In the genomic region with DNA sequence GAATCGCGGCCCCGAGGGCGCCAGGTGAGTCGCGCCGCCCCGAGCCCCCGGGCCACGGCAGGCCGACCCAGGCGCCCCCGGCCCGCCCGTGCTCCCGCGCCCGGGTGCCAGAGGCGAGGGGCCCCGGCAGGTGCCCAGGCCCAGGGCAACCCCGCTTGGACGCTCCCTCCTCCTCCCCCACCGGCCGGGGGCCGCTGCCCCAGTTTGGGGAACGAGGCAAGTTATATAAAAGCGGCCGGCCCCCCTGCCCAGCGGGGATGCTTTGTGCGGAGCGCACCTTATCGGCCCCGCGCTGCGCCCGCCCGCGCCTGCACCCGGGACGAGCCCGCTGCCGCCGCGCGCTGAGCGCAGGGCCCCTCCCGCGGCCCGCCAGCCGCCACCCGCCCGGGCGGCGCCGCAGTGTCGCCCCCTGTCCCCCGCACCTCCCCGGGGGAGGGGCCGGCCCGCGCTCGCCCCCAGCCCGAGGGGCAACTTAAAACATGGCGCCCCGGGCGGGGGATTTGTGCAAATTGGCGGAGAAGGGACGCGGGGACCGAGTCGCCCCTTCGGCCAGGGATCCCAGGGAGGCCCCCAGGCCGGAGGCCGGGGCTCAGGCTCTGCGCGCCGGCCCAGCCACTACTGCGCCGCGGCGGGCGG, we compare ENCODE assay signal across 1 cellular context.
TF ChIP-seq lines count a peak whose summit lies in the region.

No MANE protein-coding gene starts in this region.

TF ChIP-seq in HEK293, 187 proteins besides CTCF, POLR2A, EP300 and RAD21 (continued from another document):
- TF ChIP-seq, protein P1, sequence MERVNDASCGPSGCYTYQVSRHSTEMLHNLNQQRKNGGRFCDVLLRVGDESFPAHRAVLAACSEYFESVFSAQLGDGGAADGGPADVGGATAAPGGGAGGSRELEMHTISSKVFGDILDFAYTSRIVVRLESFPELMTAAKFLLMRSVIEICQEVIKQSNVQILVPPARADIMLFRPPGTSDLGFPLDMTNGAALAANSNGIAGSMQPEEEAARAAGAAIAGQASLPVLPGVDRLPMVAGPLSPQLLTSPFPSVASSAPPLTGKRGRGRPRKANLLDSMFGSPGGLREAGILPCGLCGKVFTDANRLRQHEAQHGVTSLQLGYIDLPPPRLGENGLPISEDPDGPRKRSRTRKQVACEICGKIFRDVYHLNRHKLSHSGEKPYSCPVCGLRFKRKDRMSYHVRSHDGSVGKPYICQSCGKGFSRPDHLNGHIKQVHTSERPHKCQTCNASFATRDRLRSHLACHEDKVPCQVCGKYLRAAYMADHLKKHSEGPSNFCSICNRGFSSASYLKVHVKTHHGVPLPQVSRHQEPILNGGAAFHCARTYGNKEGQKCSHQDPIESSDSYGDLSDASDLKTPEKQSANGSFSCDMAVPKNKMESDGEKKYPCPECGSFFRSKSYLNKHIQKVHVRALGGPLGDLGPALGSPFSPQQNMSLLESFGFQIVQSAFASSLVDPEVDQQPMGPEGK (tag by site-specific recombination; IDR thresholded peaks at IDR 0.05), result peak; percentile 9; the same call in 1 of the 2 replicates
- no peak for TF ChIP-seq ZNF157 (tag by site-specific recombination; IDR thresholded peaks at IDR 0.05)
- TF ChIP-seq ZNF777 (tag by site-specific recombination; IDR thresholded peaks at IDR 0.05; ENCODE audit: borderline replicate concordance), result no peak
- TF ChIP-seq, protein P2, sequence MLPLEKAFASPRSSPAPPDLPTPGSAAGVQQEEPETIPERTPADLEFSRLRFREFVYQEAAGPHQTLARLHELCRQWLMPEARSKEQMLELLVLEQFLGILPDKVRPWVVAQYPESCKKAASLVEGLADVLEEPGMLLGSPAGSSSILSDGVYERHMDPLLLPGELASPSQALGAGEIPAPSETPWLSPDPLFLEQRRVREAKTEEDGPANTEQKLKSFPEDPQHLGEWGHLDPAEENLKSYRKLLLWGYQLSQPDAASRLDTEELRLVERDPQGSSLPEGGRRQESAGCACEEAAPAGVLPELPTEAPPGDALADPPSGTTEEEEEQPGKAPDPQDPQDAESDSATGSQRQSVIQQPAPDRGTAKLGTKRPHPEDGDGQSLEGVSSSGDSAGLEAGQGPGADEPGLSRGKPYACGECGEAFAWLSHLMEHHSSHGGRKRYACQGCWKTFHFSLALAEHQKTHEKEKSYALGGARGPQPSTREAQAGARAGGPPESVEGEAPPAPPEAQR (tag by site-specific recombination; IDR thresholded peaks at IDR 0.05), result no peak
- no peak for TF ChIP-seq ZNF624 (tag by site-specific recombination; IDR thresholded peaks at IDR 0.05)
- 0 out of 2 replicates have a peak, but pooled peaks have one; percentile 17 for TF ChIP-seq ZBTB20 (tag by site-specific recombination; IDR thresholded peaks at IDR 0.05)
- no peak for TF ChIP-seq GLIS2 (tag by site-specific recombination; IDR thresholded peaks at IDR 0.05)
- TF ChIP-seq ZNF391 (tag by site-specific recombination; IDR thresholded peaks at IDR 0.05; ENCODE audit: borderline replicate concordance, low read depth), result no peak
- TF ChIP-seq ZBTB8A (tag by site-specific recombination; IDR thresholded peaks at IDR 0.05), result 0 out of 2 replicates have a peak, but pooled peaks have one; percentile 18
- no peak for TF ChIP-seq HOXC10 (CRISPR knock-in tag; IDR thresholded peaks at IDR 0.05)
- no peak for TF ChIP-seq ZNF324 (tag by site-specific recombination; IDR thresholded peaks at IDR 0.05)
- no peak for TF ChIP-seq PBX3 (CRISPR knock-in tag; IDR thresholded peaks at IDR 0.05)
- TF ChIP-seq ZNF692 (tag by site-specific recombination; IDR thresholded peaks at IDR 0.05), result no peak
- TF ChIP-seq ZNF560 (tag by site-specific recombination; IDR thresholded peaks at IDR 0.05; ENCODE audit: borderline replicate concordance), result no peak
